8 cellular contexts compared by ENCODE assay signal in genomic region chr1:247103777-247104591, GRCh38. TPM values are rescaled to one million over a fixed set of nuclear protein-coding genes. Genes with fewer than 3 reads are reported as not detected.
A peak's percentile ranks its signal among the peaks of the same experiment; 100 is the strongest.
DNase-seq lines count a peak whose midpoint lies in the region; TF ChIP-seq lines count a peak whose summit lies in the region.

ZNF669 (minus strand) TSS chr1:247104356; CDS start chr1:247104199, 157 bp downstream.

- H3K4me1 ChIP-seq in SJSA1 (replicated peaks): peaks cover 4% of the 10 kb centered on the region

- DNase-seq in GM04503 (ENCODE audit: low read depth): peak; percentile 80
- DNase-seq in HFF-Myc (ENCODE audit: extremely low read depth, low read depth): peak; percentile 86
- peak; percentile 95 for DNase-seq in MV-4-11 (lab: John Stamatoyannopoulos, UW)
- DNase-seq in SJSA1 (ENCODE audit: low read depth in 1 of 2, low spot score in 2 of 2): peak; percentile 91 to 96
- peak; percentile 93 for DNase-seq in activated naive CD4-positive, alpha-beta T cell treated with Interleukin-2 at 50 U/mL for 16 hours
- DNase-seq in germinal center (ENCODE audit: low spot score): peak; percentile 95
- peak; percentile 76 for DNase-seq in non-pigmented ciliary epithelial cell (ENCODE audit: low read depth)
- DNase-seq in superior temporal gyrus (ENCODE audit: extremely low spot score): peak; percentile 98

- peak within 1 kb of the TSS; percentile 52 for H3K27ac ChIP-seq in SJSA1

- H3K9me3 ChIP-seq in SJSA1 (replicated peaks): peaks cover 19% of the 10 kb centered on the region

- peak within 1 kb of the TSS; percentile 90 for H3K4me3 ChIP-seq in HFF-Myc (replicated peaks; ENCODE audit: low read depth, low read length)
- H3K4me3 ChIP-seq in SJSA1: peak within 1 kb of the TSS; percentile 94

- peaks cover 46% of the 10 kb centered on the region for H3K36me3 ChIP-seq in SJSA1

- no peak for TF ChIP-seq CTCF in HFF-Myc (IDR thresholded peaks at IDR 0.05; ENCODE audit: low read depth, low read length, missing control alignments)

- no peaks in the 10 kb centered on the region for H3K27me3 ChIP-seq in SJSA1 (replicated peaks)

RNA-seq across cellular contexts. Expression of gene ZNF669, which starts in this region (rescaled TPM):
- total RNA-seq in SJSA1 (2014; rRNA removed; shearing (Covaris generic)): 18.6 and 32.6 TPM in 2 replicates

Comparison
In these comparisons a context has a peak if more than half of its experiments do, and no peak if none do; other contexts are left out.
1. Peak in every context shown above with its lines: DNase-seq, H3K4me3 ChIP-seq and H3K27ac ChIP-seq.